11 cellular contexts compared by ENCODE assay signal in genomic region chr11:86524603-86525352, GRCh38.
A peak's percentile ranks its signal among the peaks of the same experiment; 100 is the strongest.
DNase-seq lines count a peak whose midpoint lies in the region.
"Had no signal": no experiment of that assay in that cellular context is flagged by ENCODE, and none has a peak within 500 bp of the region (broad histone marks: within the 10 kb centered on the region; RNA-seq: fewer than 3 reads in every experiment).

No MANE protein-coding gene starts in this region.

- H3K36me3 ChIP-seq in SJSA1: no peaks in the 10 kb centered on the region

- no peaks in the 10 kb centered on the region for H3K27me3 Mint-ChIP-seq in T-helper 2 cell treated with Interferon-gamma antibody and Interleukin-4, amounts not matched to agents 5 μg/mL and 100 μg/mL, for 36 hours (ENCODE audit: low read depth)

- peaks cover 28% of the 10 kb centered on the region for H3K4me1 ChIP-seq in SJSA1 (replicated peaks)

- no peaks in the 10 kb centered on the region for H3K36me3 Mint-ChIP-seq in T-helper 2 cell treated with Interferon-gamma antibody and Interleukin-4, amounts not matched to agents 5 μg/mL and 100 μg/mL, for 36 hours (ENCODE audit: low read depth)

- peak; percentile 69 for DNase-seq in H4 (ENCODE audit: low spot score)
- peak; percentile 39 to 61 for DNase-seq in SJSA1 (ENCODE audit: low read depth in 1 of 2, low spot score in 2 of 2)
- peak; percentile 65 for DNase-seq in fibroblast of peridontal ligament (ENCODE audit: extremely low read depth)
- DNase-seq in retina: peak; percentile 33
- no peak for DNase-seq in T-helper 2 cell treated with Interferon-gamma antibody and Interleukin-4, amounts not matched to agents 5 μg/mL and 100 μg/mL, for 36 hours (ENCODE audit: low spot score)
- DNase-seq in activated CD4-positive, alpha-beta T cell treated with anti-CD3 and anti-CD28 coated beads, Interleukin-2, amount 50 U/mL, for 48 hours: no peak
- DNase-seq in activated T-cell treated with anti-CD3 and anti-CD28 coated beads, Interleukin-2, amount 50 U/mL, for 48 hours: no peak
- DNase-seq in NCI-H2029 treated with DMSO at 0.1 percent for 48 hours (lab: John Stamatoyannopoulos, UW): no peak
- DNase-seq: SHP77 had no signal

- peaks cover 11% of the 10 kb centered on the region for H3K9me3 Mint-ChIP-seq in T-helper 2 cell treated with Interferon-gamma antibody and Interleukin-4, amounts not matched to agents 5 μg/mL and 100 μg/mL, for 36 hours

- peaks cover 6% of the 10 kb centered on the region for H3K4me1 Mint-ChIP-seq in T-helper 2 cell treated with Interferon-gamma antibody and Interleukin-4, amounts not matched to agents 5 μg/mL and 100 μg/mL, for 36 hours (ENCODE audit: low read depth)

- no peaks in the 10 kb centered on the region for H3K9me3 ChIP-seq in SJSA1 (replicated peaks)

- no peak overlapping the region for H3K4me3 Mint-ChIP-seq in T-helper 2 cell treated with Interferon-gamma antibody and Interleukin-4, amounts not matched to agents 5 μg/mL and 100 μg/mL, for 36 hours
- H3K4me3 Mint-ChIP-seq: activated T-helper 17 cell treated with anti-CD3 and anti-CD28 coated beads, Interleukin-2, amount 50 U/mL, for 72 hours had no signal

- H3K27ac ChIP-seq in SJSA1: peak overlapping the region; percentile 93
- H3K27ac ChIP-seq: KMS-11 had no signal

- no peaks in the 10 kb centered on the region for H3K27me3 ChIP-seq in SJSA1 (replicated peaks)

- H3K27ac Mint-ChIP-seq in T-helper 2 cell treated with Interferon-gamma antibody and Interleukin-4, amounts not matched to agents 5 μg/mL and 100 μg/mL, for 36 hours: no peak overlapping the region

- no peak overlapping the region for H3K4me3 ChIP-seq in SJSA1

Comparison
In these comparisons a context has a peak if more than half of its experiments do, and no peak if none do; other contexts are left out.
1. DNase-seq: peak in H4 (single experiment), SJSA1 (2 of 2), fibroblast of peridontal ligament (single experiment) and retina (single experiment); none in T-helper 2 cell treated with Interferon-gamma antibody and Interleukin-4, amounts not matched to agents 5 μg/mL and 100 μg/mL, for 36 hours (single experiment), activated CD4-positive, alpha-beta T cell treated with anti-CD3 and anti-CD28 coated beads, Interleukin-2, amount 50 U/mL, for 48 hours (0 of 2), activated T-cell treated with anti-CD3 and anti-CD28 coated beads, Interleukin-2, amount 50 U/mL, for 48 hours (0 of 2) and NCI-H2029 treated with DMSO at 0.1 percent for 48 hours (single experiment).